11 cellular contexts compared by ENCODE assay signal in genomic region chr1:234887026-234887910, GRCh38.
DNase-seq lines count a peak whose midpoint lies in the region; ATAC-seq, FAIRE-seq and TF ChIP-seq lines count a peak whose summit lies in the region.
"Had no signal": no experiment of that assay in that cellular context is flagged by ENCODE, and none has a peak within 500 bp of the region (broad histone marks: within the 10 kb centered on the region; RNA-seq: fewer than 3 reads in every experiment).

No MANE protein-coding gene starts in this region.

- H3K79me2 ChIP-seq in K562 (ENCODE audit: control insufficient read depth, insufficient read depth, low read length): no peaks in the 10 kb centered on the region
- H3K79me2 ChIP-seq: parathyroid adenoma had no signal

- no peak for ATAC-seq in K562

- H3K9me3 ChIP-seq in K562 (replicated peaks; ENCODE audit: control insufficient read depth, insufficient read depth, low read depth, low read length) (no peaks in the 10 kb centered on the region), suprapubic skin (no peaks in the 10 kb centered on the region)

- no peak for TF ChIP-seq RAD21 in K562 (CRISPR knock-in tag; conservative IDR thresholded peaks at IDR 0.05 in 1 of 2, IDR thresholded peaks at IDR 0.05 in 1 of 2)

- H3K4me2 ChIP-seq in K562 (ENCODE audit: insufficient read depth, low read length): no peak overlapping the region

- H3K9me1 ChIP-seq in K562 (ENCODE audit: control insufficient read depth, insufficient read depth, low read length): no peaks in the 10 kb centered on the region

- CTCF ChIA-PET in K562 (lab: Yijun Ruan, JAX; ENCODE audit: low intra/inter-chr PET ratio): no interaction called here

- intact Hi-C loops in K562 (cut with micrococcal nuclease): no loop called here

- POLR2A ChIA-PET in K562 (lab: Yijun Ruan, JAX): interaction anchor here (0.9 kb wide), 1 partner anchor 9 kb away, joined by 4 read pairs; no protein-coding TSS in a partner anchor

- no peak for TF ChIP-seq EP300 in K562 (IDR thresholded peaks at IDR 0.05; ENCODE audit: low read length)
- TF ChIP-seq EP300 in suprapubic skin (IDR thresholded peaks at IDR 0.05): no peak

- TF ChIP-seq CTCF in K562 (IDR thresholded peaks at IDR 0.05 in 2 of 3, conservative IDR thresholded peaks at IDR 0.05 in 1 of 3; ENCODE audit: insufficient read depth in 2 of 3, low read depth in 1 of 3, low read length in 3 of 3) (no peak), suprapubic skin (IDR thresholded peaks at IDR 0.05) (no peak)

- H4K20me1 ChIP-seq in K562 (replicated peaks; ENCODE audit: control insufficient read depth, insufficient read depth, low read length): no peaks in the 10 kb centered on the region

- no TSS peak for BruUV-seq in K562 (replicated peaks; lab: Mats Ljungman, UMichigan)

- TF ChIP-seq POLR2A in K562 (conservative IDR thresholded peaks at IDR 0.05): no peak
- no peak for TF ChIP-seq POLR2A in suprapubic skin (IDR thresholded peaks at IDR 0.05)

- H3K4me1 ChIP-seq in K562 (replicated peaks in 1 of 2; ENCODE audit: control insufficient read depth in 2 of 2, insufficient read depth in 2 of 2, low read length in 2 of 2) (peaks cover 6 to 25% of the 10 kb centered on the region in 2 experiments; a peak in 4 of 5 replicates), suprapubic skin (peaks cover 25% of the 10 kb centered on the region)

- peak overlapping the region; percentile 37; the same call in 1 of the 2 replicates for H2AFZ ChIP-seq in K562 (ENCODE audit: low read depth, low read length)
- H2AFZ ChIP-seq: parathyroid adenoma had no signal

- in situ Hi-C loops in K562 (cut with MboI): no loop called here

- FAIRE-seq in K562 (lab: Jason Lieb, UNC): no peak

- H3K9ac ChIP-seq in K562 (ENCODE audit: insufficient read depth in 1 of 2, low read depth in 2 of 2, low read length in 2 of 2): no peak overlapping the region
- H3K9ac ChIP-seq: parathyroid adenoma had no signal

- H3K27ac ChIP-seq in K562 (ENCODE audit: extremely low read depth, low read depth, low read length) (no peak overlapping the region), suprapubic skin (peak overlapping the region; percentile 64)
- H3K27ac ChIP-seq: parathyroid adenoma had no signal

- H3K4me3 ChIP-seq in K562: no peak overlapping the region
- no peak overlapping the region for H3K4me3 ChIP-seq in suprapubic skin

- H3K36me3 ChIP-seq in K562 (ENCODE audit: control insufficient read depth, insufficient read depth, low read length) (no peaks in the 10 kb centered on the region), suprapubic skin (no peaks in the 10 kb centered on the region)

- DNase-seq in NCI-H1694 (lab: John Stamatoyannopoulos, UW): peak; percentile 41
- DNase-seq in K562 (ENCODE audit: extremely low read depth in 1 of 4, low spot score in 3 of 4): no peak
- peak; percentile 52 for DNase-seq in hepatic stellate cell (ENCODE audit: low spot score)
- DNase-seq in suprapubic skin (ENCODE audit: low spot score in 2 of 2): no peak
- no peak for DNase-seq in NCI-H146 (lab: John Stamatoyannopoulos, UW)
- no peak for DNase-seq in ureter (ENCODE audit: low spot score)
- DNase-seq in stimulated activated naive CD4-positive, alpha-beta T cell (lab: John Stamatoyannopoulos, UW): no peak
- DNase-seq in kidney tubule cell (ENCODE audit: low spot score): no peak
- DNase-seq: kidney glomerular epithelial cell, NCI-H1048 had no signal

- H3K27me3 ChIP-seq in K562 (ENCODE audit: control insufficient read depth in 2 of 2, insufficient read depth in 2 of 2, low read length in 2 of 2) (no peaks in the 10 kb centered on the region), suprapubic skin (no peaks in the 10 kb centered on the region)

- 61% methylated on average over 13 of the region's 13 CpGs for WGBS in K562 (ENCODE audit: insufficient coverage, low coverage, missing lambda C conversion rate)
- WGBS in suprapubic skin: 71% methylated on average over 13 of the region's 13 CpGs

TF ChIP-seq in K562, 482 proteins besides CTCF, POLR2A, EP300 and RAD21:
- TF ChIP-seq ZBTB11 (CRISPR knock-in tag; IDR thresholded peaks at IDR 0.05) (0 out of 6 replicates have a peak, but pooled peaks of 1 of the 3 experiments have one; percentile 10), MITF (IDR thresholded peaks at IDR 0.05) (no peak), RAD51 (IDR thresholded peaks at IDR 0.05; ENCODE audit: borderline replicate concordance, low read depth) (no peak), ZSCAN29 (IDR thresholded peaks at IDR 0.05) (no peak), MEF2A (IDR thresholded peaks at IDR 0.05; ENCODE audit: control insufficient read depth, low read depth, low read length) (no peak), MTA3 (IDR thresholded peaks at IDR 0.05; ENCODE audit: borderline replicate concordance) (no peak), TEAD4 (IDR thresholded peaks at IDR 0.05; ENCODE audit: low read length) (no peak), TEAD4 (CRISPR knock-in tag; IDR thresholded peaks at IDR 0.05; ENCODE audit: borderline replicate concordance) (0 out of 2 replicates have a peak, but pooled peaks have one; percentile 17)

Comparison
In these comparisons a context has a peak if more than half of its experiments do, and no peak if none do; other contexts are left out.
1. DNase-seq: peak in NCI-H1694 (single experiment) and hepatic stellate cell (single experiment); none in K562 (0 of 4), suprapubic skin (0 of 2), NCI-H146 (single experiment), ureter (single experiment), stimulated activated naive CD4-positive, alpha-beta T cell (0 of 6) and kidney tubule cell (single experiment).